In the genomic region with DNA sequence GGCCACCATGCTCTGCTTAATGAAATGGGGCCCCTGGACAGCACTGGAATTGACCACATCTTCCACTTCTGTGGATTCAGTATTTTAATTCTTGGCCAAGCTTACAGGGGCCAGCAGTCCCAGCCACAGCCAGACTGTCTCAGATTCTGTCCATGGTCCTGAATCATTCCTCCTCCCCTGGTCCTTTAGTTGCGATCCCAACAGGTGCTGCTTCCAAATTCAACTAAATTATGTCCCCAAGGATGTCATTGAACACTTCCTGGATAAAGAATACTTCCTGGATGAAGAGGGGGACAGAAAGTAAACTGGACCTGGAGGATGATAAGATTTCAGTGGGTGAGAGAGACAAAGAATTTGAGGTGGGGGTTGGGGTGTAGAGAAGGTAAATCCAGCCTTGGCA, we compare ENCODE assay signal across 10 cellular contexts.
A peak's percentile ranks its signal among the peaks of the same experiment; 100 is the strongest.
DNase-seq lines count a peak whose midpoint lies in the region; ATAC-seq, FAIRE-seq and TF ChIP-seq lines count a peak whose summit lies in the region.
"Had no signal": no experiment of that assay in that cellular context is flagged by ENCODE, and none has a peak within 500 bp of the region (broad histone marks: within the 10 kb centered on the region; RNA-seq: fewer than 3 reads in every experiment).

No MANE protein-coding gene starts in this region.

- no peak overlapping the region for H3K4me3 ChIP-seq in GM12878

- TF ChIP-seq RAD21 in GM12878 (IDR thresholded peaks at IDR 0.05; ENCODE audit: insufficient read depth, low read depth, low read length): no peak

- WGBS in GM12878 (ENCODE audit: insufficient coverage, insufficient replicate concordance, low lambda C conversion rate, missing lambda C conversion rate): 24% methylated on average over 1 of the region's 1 CpG

- no peaks in the 10 kb centered on the region for H4K20me1 ChIP-seq in GM12878 (ENCODE audit: control insufficient read depth, insufficient read depth)

- DNase-seq in AG08396 (ENCODE audit: low spot score) (peak; percentile 14), HTR-8/SVneo (ENCODE audit: insufficient read length, low spot score) (peak; percentile 31), GM12878 (ENCODE audit: low read depth, low spot score) (no peak), kidney glomerular epithelial cell (lab: John Stamatoyannopoulos, UW) (peak; percentile 22), inferior parietal cortex (ENCODE audit: extremely low spot score) (no peak)
- no peak for DNase-seq in stimulated activated CD8-positive, alpha-beta memory T cell treated with anti-CD3 and anti-CD28 coated beads, Interleukin-4, amount 100 ng/mL, for 48 hours
- DNase-seq: NCI-H345 had no signal

- intact Hi-C loops in GM12878 (cut with micrococcal nuclease; ENCODE audit: unreplicated experiment): no loop called here

- no peak overlapping the region for H3K27ac Mint-ChIP-seq in stimulated activated memory B cell treated with anti-CD40 and anti-IgM and Interleukin-4, amounts not matched to agents 10 μg/mL and 1 μg/mL and 100 μg/mL, for 72 hours

- no peak overlapping the region for H3K27ac ChIP-seq in GM12878 (ENCODE audit: control insufficient read depth, insufficient read depth)

- no peak overlapping the region for H2AFZ ChIP-seq in GM12878 (ENCODE audit: control insufficient read depth, low read depth, low read length)

- no peak for TF ChIP-seq CTCF in GM12878 (IDR thresholded peaks at IDR 0.05 in 2 of 3, conservative IDR thresholded peaks at IDR 0.05 in 1 of 3; ENCODE audit: control insufficient read depth in 2 of 3, extremely low read depth in 1 of 3, insufficient read depth in 1 of 3, low read depth in 3 of 3, low read length in 3 of 3)

- no peak for TF ChIP-seq EP300 in GM12878 (IDR thresholded peaks at IDR 0.05; ENCODE audit: borderline replicate concordance in 1 of 2, control insufficient read depth in 1 of 2, low read depth in 2 of 2, low read length in 2 of 2)

- H3K4me3 Mint-ChIP-seq in stimulated activated memory B cell treated with anti-CD40 and anti-IgM and Interleukin-4, amounts not matched to agents 10 μg/mL and 1 μg/mL and 100 μg/mL, for 72 hours: no peak overlapping the region

- no peak overlapping the region for H3K4me2 ChIP-seq in GM12878 (ENCODE audit: control insufficient read depth, insufficient read depth)

- POLR2A ChIA-PET in GM12878 (lab: Charles Lee): no interaction called here

- no peaks in the 10 kb centered on the region for H3K9me3 Mint-ChIP-seq in stimulated activated memory B cell treated with anti-CD40 and anti-IgM and Interleukin-4, amounts not matched to agents 10 μg/mL and 1 μg/mL and 100 μg/mL, for 72 hours

- SMC1A ChIA-PET in GM12878 (lab: Charles Lee; ENCODE audit: uncharacterized antibody, unreplicated experiment): interaction anchor here (1.3 kb wide), 1 partner anchor 25 kb away, joined by 3 read pairs; no protein-coding TSS in a partner anchor

- H3K4me1 ChIP-seq in GM12878 (ENCODE audit: control insufficient read depth, insufficient read depth, low read length): no peaks in the 10 kb centered on the region

- RAD21 ChIA-PET in GM12878 (lab: Charles Lee; ENCODE audit: unreplicated experiment): no interaction called here

- H3K27me3 ChIP-seq in GM12878 (replicated peaks in 1 of 2; ENCODE audit: control insufficient read depth in 2 of 2, insufficient read depth in 2 of 2, low read length in 1 of 2): no peaks in the 10 kb centered on the region

- in situ Hi-C loops in GM12878 (cut with MboI): no loop called here

- no peaks in the 10 kb centered on the region for H3K36me3 Mint-ChIP-seq in stimulated activated memory B cell treated with anti-CD40 and anti-IgM and Interleukin-4, amounts not matched to agents 10 μg/mL and 1 μg/mL and 100 μg/mL, for 72 hours

- H3K9me3 ChIP-seq in GM12878 (replicated peaks; ENCODE audit: control insufficient read depth, insufficient read depth, low read length): no peaks in the 10 kb centered on the region

- ATAC-seq in GM12878 (no peak), HG03139 (IDR thresholded peaks at IDR 0.05; ENCODE audit: unreplicated experiment) (no peak)
- ATAC-seq in stimulated activated memory B cell treated with anti-CD40 and anti-IgM and Interleukin-4, amounts not matched to agents 10 μg/mL and 1 μg/mL and 100 μg/mL, for 72 hours: no peak

- FAIRE-seq in HTR-8/SVneo (lab: Jason Lieb, UNC) (no peak), GM12878 (lab: Jason Lieb, UNC) (no peak)
- FAIRE-seq: RCC 7860 had no signal

- no peaks in the 10 kb centered on the region for H3K36me3 ChIP-seq in GM12878 (ENCODE audit: control insufficient read depth in 2 of 2, insufficient read depth in 2 of 2, low read length in 1 of 2)

- H3K4me1 Mint-ChIP-seq in stimulated activated memory B cell treated with anti-CD40 and anti-IgM and Interleukin-4, amounts not matched to agents 10 μg/mL and 1 μg/mL and 100 μg/mL, for 72 hours: no peaks in the 10 kb centered on the region

- peaks cover 22% of the 10 kb centered on the region for H3K27me3 Mint-ChIP-seq in stimulated activated memory B cell treated with anti-CD40 and anti-IgM and Interleukin-4, amounts not matched to agents 10 μg/mL and 1 μg/mL and 100 μg/mL, for 72 hours

- no TSS peak for BruUV-seq in GM12878 (replicated peaks; lab: Mats Ljungman, UMichigan)

- H3K79me2 ChIP-seq in GM12878 (ENCODE audit: control insufficient read depth, insufficient read depth, low read length): no peaks in the 10 kb centered on the region

- CTCF ChIA-PET in GM12878 (lab: Yijun Ruan, JAX): no interaction called here

- TF ChIP-seq POLR2A in GM12878 (IDR thresholded peaks at IDR 0.05; ENCODE audit: low read depth, low read length): no peak

- no peak overlapping the region for H3K9ac ChIP-seq in GM12878 (ENCODE audit: control insufficient read depth, insufficient read depth, low read length)

TF ChIP-seq in GM12878, 131 proteins besides CTCF, POLR2A, EP300 and RAD21:
- TF ChIP-seq ZBTB4 (CRISPR knock-in tag; IDR thresholded peaks at IDR 0.05): no peak
- TF ChIP-seq REST (IDR thresholded peaks at IDR 0.05; ENCODE audit: low read depth, low read length): peak; percentile 84

Comparison
In these comparisons a context has a peak if more than half of its experiments do, and no peak if none do; other contexts are left out.
1. DNase-seq: peak in AG08396 (single experiment), HTR-8/SVneo (single experiment) and kidney glomerular epithelial cell (single experiment); none in GM12878 (single experiment), inferior parietal cortex (single experiment) and stimulated activated CD8-positive, alpha-beta memory T cell treated with anti-CD3 and anti-CD28 coated beads, Interleukin-4, amount 100 ng/mL, for 48 hours (single experiment).